In the genomic region with DNA sequence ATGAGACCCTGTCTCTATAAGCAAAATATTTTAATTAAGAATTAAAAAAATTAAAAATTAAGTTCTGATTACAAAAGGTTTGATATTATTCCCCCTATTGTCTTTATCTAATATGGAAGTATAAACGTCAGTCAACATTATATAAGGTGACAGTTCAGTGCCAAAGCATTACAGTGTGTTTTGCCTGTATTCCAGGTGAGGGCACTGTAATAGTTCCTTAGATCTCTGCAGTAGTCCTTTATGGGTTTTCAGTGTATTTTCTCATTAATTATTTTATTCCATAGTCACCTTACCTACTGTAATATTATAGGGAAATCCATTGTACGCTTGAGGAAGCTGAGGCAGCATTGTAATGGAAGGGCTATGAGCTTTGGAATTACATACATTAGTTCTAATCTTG, we compare ENCODE assay signal across 19 cellular contexts. TPM values are rescaled to one million over a fixed set of nuclear protein-coding genes. Genes with fewer than 3 reads are reported as not detected.
DNase-seq lines count a peak whose midpoint lies in the region; ATAC-seq and TF ChIP-seq lines count a peak whose summit lies in the region.
"Had no signal": no experiment of that assay in that cellular context is flagged by ENCODE, and none has a peak within 500 bp of the region (broad histone marks: within the 10 kb centered on the region; RNA-seq: fewer than 3 reads in every experiment).

No MANE protein-coding gene starts in this region.

- H3K9me3 ChIP-seq in Panc1 (ENCODE audit: control insufficient read depth, insufficient read depth, low read depth, low read length) (no peaks in the 10 kb centered on the region), mammary epithelial cell (replicated peaks; ENCODE audit: insufficient read depth, low read length) (no peaks in the 10 kb centered on the region)
- H3K9me3 ChIP-seq: HAP-1, SK-N-SH had no signal

- TF ChIP-seq RAD21 in Ishikawa (IDR thresholded peaks at IDR 0.05; ENCODE audit: low read depth), result peak; percentile 13; the same call in 1 of the 2 replicates

- 82% methylated on average over 2 of the region's 2 CpGs for WGBS in mammary epithelial cell (ENCODE audit: low coverage, missing lambda C conversion rate)

- H3K4me1 ChIP-seq in Panc1 (ENCODE audit: control insufficient read depth, insufficient read depth, low read length) (no peaks in the 10 kb centered on the region), mammary epithelial cell (ENCODE audit: insufficient read depth, low read length) (no peaks in the 10 kb centered on the region)

- DNase-seq in SIG-M5 treated with dmso at 0.1 percent for 504 hours (lab: John Stamatoyannopoulos, UW; ENCODE audit: unreplicated experiment) (peak; percentile 5), SIG-M5 (lab: John Stamatoyannopoulos, UW) (no peak), Panc1 (ENCODE audit: low read depth, low spot score) (no peak), CD1c-positive myeloid dendritic cell (ENCODE audit: extremely low spot score) (no peak), HK-2 (ENCODE audit: unreplicated experiment) (no peak), mammary epithelial cell (no peak), islet precursor cell (no peak)
- DNase-seq: C1 segment of cervical spinal cord, DMS153, EL, NCI-H1105, NCI-H1694 treated with DMSO at 0.1 percent for 48 hours, NCI-H526 treated with DMSO at 0.1 percent for 48 hours, SK-N-SH, T-cell, T-helper 9 cell had no signal

- TF ChIP-seq EP300 in Ishikawa (IDR thresholded peaks at IDR 0.05; ENCODE audit: borderline replicate concordance), result no peak

- in situ Hi-C loops in Panc1 (cut with HindIII; ENCODE audit: low pct_unique_long_range_greater_than_20kb, low sequenced_read_pairs) (no loop called here), mammary epithelial cell (cut with MboI; ENCODE audit: low sequenced_read_pairs in 2 of 2) (no loop called here)

- no peak overlapping the region for H3K4me2 ChIP-seq in mammary epithelial cell (ENCODE audit: insufficient read depth, low read depth, low read length)
- H3K4me2 ChIP-seq: SK-N-SH had no signal

- POLR2A ChIA-PET in Panc1 (lab: Charles Lee), result no interaction called here

- H3K27me3 ChIP-seq in Panc1 (ENCODE audit: control insufficient read depth, insufficient read depth, low read length) (no peaks in the 10 kb centered on the region), mammary epithelial cell (ENCODE audit: insufficient read depth, low read length) (no peaks in the 10 kb centered on the region)

- H4K20me1 ChIP-seq in mammary epithelial cell (ENCODE audit: insufficient read depth, low read length), result no peaks in the 10 kb centered on the region

- H3K79me2 ChIP-seq in mammary epithelial cell (ENCODE audit: insufficient read depth, low read length), result peaks cover 45% of the 10 kb centered on the region

- intact Hi-C loops in Panc1 (cut with micrococcal nuclease; ENCODE audit: unreplicated experiment), result no loop called here
- intact Hi-C loops in mammary epithelial cell (cut with micrococcal nuclease), result no loop called here

- H3K9ac ChIP-seq in mammary epithelial cell (ENCODE audit: insufficient read depth, low read length), result no peak overlapping the region
- H3K9ac ChIP-seq: SK-N-SH had no signal

- peak; percentile 26; the same call in 1 of the 2 replicates for TF ChIP-seq CTCF in Panc1 (IDR thresholded peaks at IDR 0.05)
- TF ChIP-seq CTCF in mammary epithelial cell (conservative IDR thresholded peaks at IDR 0.05 in 1 of 2, IDR thresholded peaks at IDR 0.05 in 1 of 2; ENCODE audit: extremely low read depth in 1 of 2, insufficient read depth in 1 of 2, low read depth in 1 of 2, low read length in 2 of 2), result no peak

- no peak overlapping the region for H2AFZ ChIP-seq in mammary epithelial cell (ENCODE audit: low read depth, low read length)

- H3K27ac ChIP-seq in Panc1 (ENCODE audit: low read length) (no peak overlapping the region), mammary epithelial cell (ENCODE audit: insufficient read depth, low read depth, low read length) (no peak overlapping the region)

- CTCF ChIA-PET in Panc1 (lab: Charles Lee) (no interaction called here), mammary epithelial cell (lab: Charles Lee; ENCODE audit: low non-redundant PET) (no interaction called here)

- H3K36me3 ChIP-seq in Panc1 (ENCODE audit: control insufficient read depth, insufficient read depth, low read length) (peaks cover 23% of the 10 kb centered on the region), mammary epithelial cell (ENCODE audit: insufficient read depth, low read length) (peaks cover 29% of the 10 kb centered on the region)

- no peak for ATAC-seq in Panc1
- ATAC-seq: Right ventricle myocardium inferior, T-cell had no signal

- no TSS peak for BruUV-seq in Panc1 (replicated peaks; lab: Mats Ljungman, UMichigan)
- no TSS peak for BruUV-seq in mammary epithelial cell (replicated peaks; lab: Mats Ljungman, UMichigan)

- H3K4me3 ChIP-seq in Panc1 (ENCODE audit: low read depth in 2 of 2, low read length in 2 of 2), result no peak overlapping the region
- no peak overlapping the region for H3K4me3 ChIP-seq in mammary epithelial cell (replicated peaks in 1 of 3; ENCODE audit: insufficient read depth in 1 of 3, low read depth in 2 of 3, low read length in 3 of 3)
- H3K4me3 ChIP-seq: HAP-1 had no signal

- dilution Hi-C loops in mammary epithelial cell (cut with HindIII; ENCODE audit: low sequenced_read_pairs), result no loop called here

TF ChIP-seq in Ishikawa, 13 proteins besides CTCF, POLR2A, EP300 and RAD21:
- TF ChIP-seq, protein P1, sequence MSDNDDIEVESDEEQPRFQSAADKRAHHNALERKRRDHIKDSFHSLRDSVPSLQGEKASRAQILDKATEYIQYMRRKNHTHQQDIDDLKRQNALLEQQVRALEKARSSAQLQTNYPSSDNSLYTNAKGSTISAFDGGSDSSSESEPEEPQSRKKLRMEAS (IDR thresholded peaks at IDR 0.05), result no peak
- no peak for TF ChIP-seq TEAD4 (IDR thresholded peaks at IDR 0.05)
- TF ChIP-seq CREB1 (IDR thresholded peaks at IDR 0.05; ENCODE audit: low read depth), result no peak
- TF ChIP-seq, protein P2, sequence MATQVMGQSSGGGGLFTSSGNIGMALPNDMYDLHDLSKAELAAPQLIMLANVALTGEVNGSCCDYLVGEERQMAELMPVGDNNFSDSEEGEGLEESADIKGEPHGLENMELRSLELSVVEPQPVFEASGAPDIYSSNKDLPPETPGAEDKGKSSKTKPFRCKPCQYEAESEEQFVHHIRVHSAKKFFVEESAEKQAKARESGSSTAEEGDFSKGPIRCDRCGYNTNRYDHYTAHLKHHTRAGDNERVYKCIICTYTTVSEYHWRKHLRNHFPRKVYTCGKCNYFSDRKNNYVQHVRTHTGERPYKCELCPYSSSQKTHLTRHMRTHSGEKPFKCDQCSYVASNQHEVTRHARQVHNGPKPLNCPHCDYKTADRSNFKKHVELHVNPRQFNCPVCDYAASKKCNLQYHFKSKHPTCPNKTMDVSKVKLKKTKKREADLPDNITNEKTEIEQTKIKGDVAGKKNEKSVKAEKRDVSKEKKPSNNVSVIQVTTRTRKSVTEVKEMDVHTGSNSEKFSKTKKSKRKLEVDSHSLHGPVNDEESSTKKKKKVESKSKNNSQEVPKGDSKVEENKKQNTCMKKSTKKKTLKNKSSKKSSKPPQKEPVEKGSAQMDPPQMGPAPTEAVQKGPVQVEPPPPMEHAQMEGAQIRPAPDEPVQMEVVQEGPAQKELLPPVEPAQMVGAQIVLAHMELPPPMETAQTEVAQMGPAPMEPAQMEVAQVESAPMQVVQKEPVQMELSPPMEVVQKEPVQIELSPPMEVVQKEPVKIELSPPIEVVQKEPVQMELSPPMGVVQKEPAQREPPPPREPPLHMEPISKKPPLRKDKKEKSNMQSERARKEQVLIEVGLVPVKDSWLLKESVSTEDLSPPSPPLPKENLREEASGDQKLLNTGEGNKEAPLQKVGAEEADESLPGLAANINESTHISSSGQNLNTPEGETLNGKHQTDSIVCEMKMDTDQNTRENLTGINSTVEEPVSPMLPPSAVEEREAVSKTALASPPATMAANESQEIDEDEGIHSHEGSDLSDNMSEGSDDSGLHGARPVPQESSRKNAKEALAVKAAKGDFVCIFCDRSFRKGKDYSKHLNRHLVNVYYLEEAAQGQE (IDR thresholded peaks at IDR 0.05; ENCODE audit: low read depth), result no peak
- no peak for TF ChIP-seq CEBPB (IDR thresholded peaks at IDR 0.05)
- no peak for TF ChIP-seq FOXM1 (IDR thresholded peaks at IDR 0.05; ENCODE audit: borderline replicate concordance, low read depth)
- no peak for TF ChIP-seq EGR1 (IDR thresholded peaks at IDR 0.05)
- no peak for TF ChIP-seq TCF12 (IDR thresholded peaks at IDR 0.05; ENCODE audit: low read depth)
- TF ChIP-seq, protein P3, sequence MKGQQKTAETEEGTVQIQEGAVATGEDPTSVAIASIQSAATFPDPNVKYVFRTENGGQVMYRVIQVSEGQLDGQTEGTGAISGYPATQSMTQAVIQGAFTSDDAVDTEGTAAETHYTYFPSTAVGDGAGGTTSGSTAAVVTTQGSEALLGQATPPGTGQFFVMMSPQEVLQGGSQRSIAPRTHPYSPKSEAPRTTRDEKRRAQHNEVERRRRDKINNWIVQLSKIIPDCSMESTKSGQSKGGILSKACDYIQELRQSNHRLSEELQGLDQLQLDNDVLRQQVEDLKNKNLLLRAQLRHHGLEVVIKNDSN (IDR thresholded peaks at IDR 0.05), result no peak
- TF ChIP-seq YY1 (IDR thresholded peaks at IDR 0.05; ENCODE audit: low read depth), result no peak
- no peak for TF ChIP-seq TAF1 (IDR thresholded peaks at IDR 0.05; ENCODE audit: low read depth)
- no peak for TF ChIP-seq ZBTB7A (IDR thresholded peaks at IDR 0.05; ENCODE audit: low read depth)

RNA-seq across cellular contexts. Expression of a gene that starts 33.0 kb away (rescaled TPM):
- total RNA-seq in Panc1 (2021; ENCODE audit: unreplicated experiment) (60.4 TPM), mammary epithelial cell (100 to 1,000 TPM; 104 to 126 TPM)
- 31.4 TPM for polyA plus RNA-seq in Panc1 (2012; ENCODE audit: insufficient read length)
- polyA plus RNA-seq in mammary epithelial cell, result 96.7 TPM
- polyA minus RNA-seq in mammary epithelial cell, result 272 TPM
